ENCODE assay signal across 1 cellular context in the genomic region with DNA sequence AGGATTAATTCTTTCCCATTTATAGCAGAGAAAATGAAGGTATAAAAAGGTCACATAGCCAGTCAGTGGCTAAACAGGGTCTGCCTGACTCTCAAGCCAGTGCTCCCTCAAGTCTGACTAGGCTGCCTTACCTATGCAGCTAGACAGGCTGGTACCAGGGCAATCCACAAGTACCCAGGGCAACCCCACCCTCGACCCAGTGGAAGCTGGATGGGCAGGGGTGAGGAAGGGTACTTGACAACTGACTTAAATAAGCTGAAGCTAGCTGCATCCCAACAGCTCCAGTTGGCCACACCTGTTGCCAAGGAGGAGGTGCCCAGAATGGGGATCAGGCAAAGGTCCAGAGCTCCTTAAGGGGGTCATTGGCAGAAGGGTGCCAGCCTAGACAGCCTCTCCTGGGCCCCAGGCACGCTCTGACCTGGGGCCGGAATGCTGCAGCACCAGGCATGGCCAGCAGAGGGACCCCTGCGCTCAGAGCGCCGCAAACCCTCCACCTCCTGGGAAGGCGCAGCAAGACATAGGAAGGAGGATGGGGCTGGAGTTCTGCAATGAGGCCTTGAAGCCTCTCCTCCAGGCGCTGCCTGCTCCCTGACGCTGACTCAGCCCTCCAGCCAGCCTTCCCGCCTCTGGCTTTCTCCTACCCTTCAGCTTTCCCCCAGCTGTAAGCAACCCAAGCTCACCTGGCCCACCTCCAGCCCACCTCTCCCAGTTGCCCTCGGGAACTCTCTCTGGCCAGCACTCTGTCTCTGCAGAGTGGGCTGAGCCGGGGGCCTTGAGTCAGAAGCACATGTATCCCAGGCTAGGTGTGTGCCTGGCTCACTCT.
TF ChIP-seq lines count a peak whose summit lies in the region.

No MANE protein-coding gene starts in this region.

TF ChIP-seq in H1, 55 proteins besides CTCF, POLR2A, EP300 and RAD21:
- TF ChIP-seq SP2 (IDR thresholded peaks at IDR 0.05; ENCODE audit: low read length) (no peak), TBP (IDR thresholded peaks at IDR 0.05; ENCODE audit: low read depth, low read length) (peak; percentile 28; the same call in 1 of the 2 replicates), SIX5 (IDR thresholded peaks at IDR 0.05; ENCODE audit: low read depth, low read length) (no peak), BRCA1 (IDR thresholded peaks at IDR 0.05; ENCODE audit: low read depth, low read length) (no peak), CREB1 (IDR thresholded peaks at IDR 0.05) (peak; percentile 29; the same call in 1 of the 2 replicates), SIN3A (conservative IDR thresholded peaks at IDR 0.05 in 1 of 2, IDR thresholded peaks at IDR 0.05 in 1 of 2; ENCODE audit: low read depth in 1 of 2, low read length in 2 of 2) (peak in 1 of 2 experiments; percentile 66; a peak in 2 of 4 replicates), JUND (IDR thresholded peaks at IDR 0.05; ENCODE audit: low read length) (0 out of 2 replicates have a peak, but pooled peaks have one; percentile 13), NRF1 (IDR thresholded peaks at IDR 0.05; ENCODE audit: low read depth, low read length) (no peak), GABPA (IDR thresholded peaks at IDR 0.05; ENCODE audit: borderline replicate concordance, insufficient read depth, low read length) (peak; percentile 75; the same call in 1 of the 2 replicates), CHD1 (IDR thresholded peaks at IDR 0.05; ENCODE audit: low read depth, low read length) (no peak), EGR1 (IDR thresholded peaks at IDR 0.05; ENCODE audit: borderline replicate concordance, low read depth, low read length) (no peak), NANOG (IDR thresholded peaks at IDR 0.05; ENCODE audit: insufficient read depth, low read depth, low read length, poor library complexity, severe bottlenecking) (no peak), TEAD4 (IDR thresholded peaks at IDR 0.05; ENCODE audit: low read depth, low read length) (peak; percentile 95), KDM1A (IDR thresholded peaks at IDR 0.05; ENCODE audit: borderline replicate concordance, low read length) (no peak), MAX (IDR thresholded peaks at IDR 0.05) (0 out of 2 replicates have a peak, but pooled peaks have one; percentile 55), CEBPB (IDR thresholded peaks at IDR 0.05; ENCODE audit: low read depth, low read length) (no peak), RFX5 (IDR thresholded peaks at IDR 0.05; ENCODE audit: borderline replicate concordance, low read depth, low read length) (no peak), HDAC6 (IDR thresholded peaks at IDR 0.05; ENCODE audit: low read depth, low read length) (no peak), JUN (IDR thresholded peaks at IDR 0.05; ENCODE audit: low read depth, low read length) (no peak), CHD2 (IDR thresholded peaks at IDR 0.05; ENCODE audit: low read length) (no peak), TAF7 (optimal IDR thresholded peaks at IDR 0.05; ENCODE audit: borderline replicate concordance, low read depth, low read length) (no peak), YY1 (IDR thresholded peaks at IDR 0.05; ENCODE audit: low read depth, low read length) (0 out of 2 replicates have a peak, but pooled peaks have one; percentile 33), RNF2 (IDR thresholded peaks at IDR 0.05; ENCODE audit: borderline replicate concordance, low read depth, low read length, missing control alignments, poor library complexity, severe bottlenecking) (no peak), ASH2L (IDR thresholded peaks at IDR 0.05; ENCODE audit: low read length) (no peak)
- TF ChIP-seq, protein P1, sequence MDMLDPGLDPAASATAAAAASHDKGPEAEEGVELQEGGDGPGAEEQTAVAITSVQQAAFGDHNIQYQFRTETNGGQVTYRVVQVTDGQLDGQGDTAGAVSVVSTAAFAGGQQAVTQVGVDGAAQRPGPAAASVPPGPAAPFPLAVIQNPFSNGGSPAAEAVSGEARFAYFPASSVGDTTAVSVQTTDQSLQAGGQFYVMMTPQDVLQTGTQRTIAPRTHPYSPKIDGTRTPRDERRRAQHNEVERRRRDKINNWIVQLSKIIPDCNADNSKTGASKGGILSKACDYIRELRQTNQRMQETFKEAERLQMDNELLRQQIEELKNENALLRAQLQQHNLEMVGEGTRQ (IDR thresholded peaks at IDR 0.05; ENCODE audit: low read length): no peak
- TF ChIP-seq, protein P2, sequence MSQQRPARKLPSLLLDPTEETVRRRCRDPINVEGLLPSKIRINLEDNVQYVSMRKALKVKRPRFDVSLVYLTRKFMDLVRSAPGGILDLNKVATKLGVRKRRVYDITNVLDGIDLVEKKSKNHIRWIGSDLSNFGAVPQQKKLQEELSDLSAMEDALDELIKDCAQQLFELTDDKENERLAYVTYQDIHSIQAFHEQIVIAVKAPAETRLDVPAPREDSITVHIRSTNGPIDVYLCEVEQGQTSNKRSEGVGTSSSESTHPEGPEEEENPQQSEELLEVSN (IDR thresholded peaks at IDR 0.05): no peak
